ENCODE assay signal across 8 cellular contexts in genomic region chr3:184583345-184584000, GRCh38. TPM values are rescaled to one million over a fixed set of nuclear protein-coding genes. Genes with fewer than 3 reads are reported as not detected.
DNase-seq lines count a peak whose midpoint lies in the region; ATAC-seq, FAIRE-seq and TF ChIP-seq lines count a peak whose summit lies in the region.

No MANE protein-coding gene starts in this region.

- no peaks in the 10 kb centered on the region for H3K9me3 ChIP-seq in CD4-positive, alpha-beta memory T cell (ENCODE audit: control insufficient read depth in 1 of 2, low read length in 2 of 2)
- H3K9me3 ChIP-seq in WERI-Rb-1 (ENCODE audit: severe bottlenecking) (no peaks in the 10 kb centered on the region), pancreas (no peaks in the 10 kb centered on the region)

- peaks cover 0 to 7% of the 10 kb centered on the region in 2 donors for H3K36me3 Mint-ChIP-seq in CD4-positive, alpha-beta memory T cell

- CTCF ChIA-PET in CD4-positive, alpha-beta memory T cell (lab: Charles Lee; ENCODE audit: partially characterized antibody), result interaction anchor here (1.9 kb wide), 1 partner anchor 143 kb away, joined by 5 read pairs; no protein-coding TSS in a partner anchor
- CTCF ChIA-PET in GM10248 (lab: Yijun Ruan, JAX), result no interaction called here

- H3K27me3 ChIP-seq in CD4-positive, alpha-beta memory T cell (ENCODE audit: insufficient read depth, low read length), result peaks cover 7% of the 10 kb centered on the region
- H3K27me3 ChIP-seq in WERI-Rb-1 (ENCODE audit: insufficient read depth, low read depth, severe bottlenecking) (no peaks in the 10 kb centered on the region), pancreas (no peaks in the 10 kb centered on the region)

- TF ChIP-seq CTCF in WERI-Rb-1 (IDR thresholded peaks at IDR 0.05; ENCODE audit: low read depth, low read length) (no peak), pancreas (IDR thresholded peaks at IDR 0.05) (no peak), GM10248 (IDR thresholded peaks at IDR 0.05; ENCODE audit: control extremely low read depth, extremely low read depth, low read depth, missing control alignments) (no peak)

- POLR2A ChIA-PET in CD4-positive, alpha-beta memory T cell (lab: Charles Lee; ENCODE audit: partially characterized antibody), result no interaction called here
- POLR2A ChIA-PET in GM10248 (lab: Yijun Ruan, JAX), result no interaction called here

- no peak for FAIRE-seq in pancreas (lab: Jason Lieb, UNC)

- no peak overlapping the region for H3K27ac ChIP-seq in CD4-positive, alpha-beta memory T cell (ENCODE audit: low read depth, low read length)
- H3K27ac ChIP-seq in WERI-Rb-1 (peak overlapping the region; percentile 87), pancreas (no peak overlapping the region)

- DNase-seq in CD4-positive, alpha-beta memory T cell, result no peak
- DNase-seq in WERI-Rb-1, result no peak
- DNase-seq in left cardiac atrium, result no peak
- DNase-seq in pancreas, result peak in 2 of 6 donors; percentile 54 to 69
- DNase-seq in GM10248 (ENCODE audit: extremely low spot score), result no peak
- no peak for DNase-seq in NCI-H187 (lab: John Stamatoyannopoulos, UW)
- no peak for DNase-seq in COLO829 (ENCODE audit: low spot score)

- H3K4me1 Mint-ChIP-seq in CD4-positive, alpha-beta memory T cell, result peaks cover 4 to 12% (median 8%) of the 10 kb centered on the region in 4 donors

- H3K27me3 Mint-ChIP-seq in CD4-positive, alpha-beta memory T cell, result peaks cover 10 to 21% of the 10 kb centered on the region in 2 donors

- no peak overlapping the region for H3K27ac Mint-ChIP-seq in CD4-positive, alpha-beta memory T cell

- H3K4me1 ChIP-seq in CD4-positive, alpha-beta memory T cell (ENCODE audit: insufficient read depth, low read length), result no peaks in the 10 kb centered on the region
- H3K4me1 ChIP-seq in pancreas, result no peaks in the 10 kb centered on the region

- H3K4me3 ChIP-seq in CD4-positive, alpha-beta memory T cell (ENCODE audit: low read length in 2 of 2), result no peak overlapping the region
- peak overlapping the region; percentile 42 for H3K4me3 ChIP-seq in WERI-Rb-1 (ENCODE audit: low read depth, low read length)
- peak overlapping the region; percentile 1 to 41 (median 16) for H3K4me3 ChIP-seq in pancreas

- no peaks in the 10 kb centered on the region for H3K9me3 Mint-ChIP-seq in CD4-positive, alpha-beta memory T cell

- intact Hi-C loops in CD4-positive, alpha-beta memory T cell (cut with micrococcal nuclease), result no loop called here
- intact Hi-C loops in left cardiac atrium (cut with DNase I), result no loop called here
- intact Hi-C loops in pancreas (cut with DNase I), result no loop called here

- H3K36me3 ChIP-seq in CD4-positive, alpha-beta memory T cell (ENCODE audit: insufficient read depth, low read length), result no peaks in the 10 kb centered on the region
- peaks cover 15% of the 10 kb centered on the region for H3K36me3 ChIP-seq in WERI-Rb-1
- H3K36me3 ChIP-seq in pancreas, result peaks cover 0 to 28% (median 0%) of the 10 kb centered on the region in 3 donors

- H3K4me3 Mint-ChIP-seq in CD4-positive, alpha-beta memory T cell, result peak overlapping the region in 5 of 8 donors; percentile 35 to 77 (median 53)

- WGBS in pancreas, 2 donors, result 52 to 55% methylated on average over 37 to 73 of the region's 73 CpGs

- ATAC-seq in left cardiac atrium (peak; percentile 75 to 78), pancreas (peak; percentile 26 to 49 (median 32)), HG02588 (IDR thresholded peaks at IDR 0.05; ENCODE audit: unreplicated experiment) (no peak)

RNA-seq across cellular contexts. Expression of gene EPHB3, which starts 21.9 kb away (rescaled TPM):
- total RNA-seq in CD4-positive, alpha-beta memory T cell, result under 1 TPM; 0.29 to 0.67 TPM
- under 1 TPM; 0.04 to 0.79 TPM for polyA plus RNA-seq in CD4-positive, alpha-beta memory T cell
- total RNA-seq in left cardiac atrium, result 1 to 10 TPM; 1.6 to 1.7 TPM
- 10 to 100 TPM in 4 of 6 donors, 1 to 10 TPM in 2; 5.8 to 17.3 (median 13.2) TPM for total RNA-seq in pancreas
- polyA plus RNA-seq in pancreas, result 10 to 100 TPM; 11.7 to 13.3 TPM

Comparison
In these comparisons a context has a peak if more than half of its experiments do, and no peak if none do; other contexts are left out.
1. H3K4me3 ChIP-seq: peak in WERI-Rb-1 (single experiment) and pancreas (4 of 4); none in CD4-positive, alpha-beta memory T cell (0 of 2).